28 cellular contexts compared by ENCODE assay signal in the genomic region with DNA sequence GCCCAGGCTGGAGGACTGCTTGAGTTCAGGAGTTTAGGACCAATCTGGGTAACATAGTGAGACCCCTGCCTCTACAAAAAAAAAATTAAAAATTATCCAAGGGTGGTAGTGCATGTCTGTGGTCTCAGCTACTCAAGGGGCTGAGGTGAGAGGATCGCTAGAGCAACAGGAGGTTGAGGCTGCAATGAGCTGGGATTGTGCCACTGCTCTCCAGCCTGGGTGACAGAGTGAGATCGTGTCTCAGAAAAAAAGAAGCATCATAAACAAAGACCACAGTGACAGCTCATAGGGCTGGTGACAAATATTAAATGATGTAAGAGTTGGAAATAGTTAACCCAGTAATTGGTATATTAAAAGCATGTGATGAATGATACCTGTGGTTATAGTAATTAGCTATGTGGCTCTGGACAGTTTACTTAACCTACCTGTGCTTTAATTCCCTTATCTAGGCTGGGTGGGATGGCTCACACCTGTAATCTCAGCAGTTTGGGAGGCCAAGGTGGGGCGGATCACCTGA.
"Had no signal": no experiment of that assay in that cellular context is flagged by ENCODE, and none has a peak within 500 bp of the region (broad histone marks: within the 10 kb centered on the region; RNA-seq: fewer than 3 reads in every experiment).

No MANE protein-coding gene starts in this region.

- H3K36me3 ChIP-seq: heart right ventricle, left lung, neutrophil, pancreas, thoracic aorta, tibial nerve, upper lobe of left lung had no signal

- H3K27me3 ChIP-seq: pancreas, upper lobe of left lung had no signal

- H3K4me1 ChIP-seq: heart right ventricle, left lung, pancreas, tibial nerve, upper lobe of left lung had no signal

- H3K9me3 ChIP-seq: heart right ventricle, left lung, mucosa of descending colon, neutrophil, pancreas, thoracic aorta, tibial nerve, upper lobe of left lung had no signal

- H3K4me3 Mint-ChIP-seq: mesothelial cell of epicardium; natural killer cell treated with Interleukin-12 subunit alpha and Interleukin-12 subunit beta and Interleukin-15 and Interleukin-18, amount 100 ng/mL, for 72 hours; neural crest cell; stimulated activated effector memory CD8-positive, alpha-beta T cell treated with anti-CD3 and anti-CD28 coated beads, Interleukin-12 subunit alpha, Interleukin-12 subunit beta, amount 100 ng/mL, for 72 hours had no signal

- H3K36me3 Mint-ChIP-seq: mesothelial cell of epicardium; naive B cell; natural killer cell treated with Interleukin-12 subunit alpha and Interleukin-12 subunit beta and Interleukin-15 and Interleukin-18, amount 100 ng/mL, for 72 hours; stimulated activated effector memory CD8-positive, alpha-beta T cell treated with anti-CD3 and anti-CD28 coated beads, Interleukin-12 subunit alpha, Interleukin-12 subunit beta, amount 100 ng/mL, for 72 hours had no signal

- FAIRE-seq: endometrium, islet of Langerhans, pancreas, urothelium cell line had no signal

- DNase-seq: dermis blood vessel endothelial cell; effector memory CD4-positive, alpha-beta T cell; foreskin fibroblast; glutamatergic neuron; heart right ventricle; hippocampal formation; left cardiac atrium; left lung; mesenchymal stem cell; mucosa of descending colon; naive B cell; pancreas; stimulated activated CD4-positive, alpha-beta T cell treated with anti-CD3 and anti-CD28 coated beads, Interleukin-2, amount 100 ng/mL, for 24 hours; stimulated activated CD4-positive, alpha-beta T cell treated with anti-CD3 and anti-CD28 coated beads, Interleukin-4, amount 100 ng/mL, for 24 hours; stimulated activated naive CD4-positive, alpha-beta T cell treated with Interleukin-2 at 50 U/mL for 16 hours; upper lobe of left lung had no signal

- H3K27ac Mint-ChIP-seq: mesothelial cell of epicardium; naive B cell; natural killer cell treated with Interleukin-12 subunit alpha and Interleukin-12 subunit beta and Interleukin-15 and Interleukin-18, amount 100 ng/mL, for 72 hours; stimulated activated effector memory CD8-positive, alpha-beta T cell treated with anti-CD3 and anti-CD28 coated beads, Interleukin-12 subunit alpha, Interleukin-12 subunit beta, amount 100 ng/mL, for 72 hours had no signal

- H3K4me3 ChIP-seq: coronary artery, heart right ventricle, left lung, mucosa of descending colon, pancreas, thoracic aorta, tibial nerve, upper lobe of left lung had no signal

- ATAC-seq: heart right ventricle; left cardiac atrium; left lung; mucosa of descending colon; natural killer cell treated with Interleukin-12 subunit alpha and Interleukin-12 subunit beta and Interleukin-15 and Interleukin-18, amount 100 ng/mL, for 72 hours; pancreas; sciatic nerve; stimulated activated effector memory CD8-positive, alpha-beta T cell treated with anti-CD3 and anti-CD28 coated beads, Interleukin-12 subunit alpha, Interleukin-12 subunit beta, amount 100 ng/mL, for 72 hours had no signal

- H3K9me3 Mint-ChIP-seq: mesothelial cell of epicardium; natural killer cell treated with Interleukin-12 subunit alpha and Interleukin-12 subunit beta and Interleukin-15 and Interleukin-18, amount 100 ng/mL, for 72 hours; neural crest cell; stimulated activated effector memory CD8-positive, alpha-beta T cell treated with anti-CD3 and anti-CD28 coated beads, Interleukin-12 subunit alpha, Interleukin-12 subunit beta, amount 100 ng/mL, for 72 hours had no signal

- H3K27ac ChIP-seq: coronary artery, heart right ventricle, left lung, neutrophil, pancreas, thoracic aorta, tibial nerve, upper lobe of left lung had no signal

- H3K4me1 Mint-ChIP-seq: mesothelial cell of epicardium; naive B cell; stimulated activated effector memory CD8-positive, alpha-beta T cell treated with anti-CD3 and anti-CD28 coated beads, Interleukin-12 subunit alpha, Interleukin-12 subunit beta, amount 100 ng/mL, for 72 hours had no signal
